ENCODE assay signal across 8 cellular contexts in the genomic region with DNA sequence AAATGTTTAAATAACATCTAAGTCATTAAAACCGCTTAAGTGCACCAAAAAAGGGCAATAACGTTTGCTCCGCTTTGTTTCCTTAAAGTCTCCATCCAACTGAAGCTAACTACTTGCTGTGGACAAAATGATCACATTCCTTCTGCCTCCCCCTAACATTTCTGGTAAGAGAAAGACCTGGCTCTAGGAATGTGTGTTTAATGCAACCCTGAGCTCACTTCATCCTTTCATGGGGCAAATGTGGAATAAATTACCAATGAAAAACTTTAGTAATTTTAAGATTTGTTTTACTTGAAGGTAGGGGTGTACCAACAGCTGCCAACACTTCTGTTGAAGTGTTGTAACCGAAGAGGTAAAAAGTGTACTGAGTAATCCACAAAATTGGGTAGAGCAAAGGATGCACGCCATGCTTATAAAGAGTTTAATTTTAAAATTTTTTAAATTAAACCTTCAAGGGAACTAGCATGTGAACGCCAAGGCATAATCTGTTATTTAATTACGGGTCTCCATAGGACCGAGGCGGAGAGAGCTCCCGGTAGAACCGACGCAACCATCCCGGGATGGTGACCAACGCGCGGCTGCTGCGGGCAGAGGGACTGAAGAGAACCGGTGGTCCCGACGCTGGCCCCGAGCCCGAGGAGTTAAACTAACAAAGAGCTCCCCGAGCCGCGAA. TPM values are rescaled to one million over a fixed set of nuclear protein-coding genes. Genes with fewer than 3 reads are reported as not detected.
DNase-seq lines count a peak whose midpoint lies in the region; ATAC-seq, FAIRE-seq and TF ChIP-seq lines count a peak whose summit lies in the region.

No MANE protein-coding gene starts in this region.

- H3K4me3 Mint-ChIP-seq in activated CD4-positive, alpha-beta T cell treated with anti-CD3 and anti-CD28 coated beads, Interleukin-2, amount 10 ng/mL, durations not matched to agents 7 days and 5 days: peak overlapping the region; percentile 85
- H3K4me3 Mint-ChIP-seq in chondrocyte (ENCODE audit: unreplicated experiment): peak overlapping the region; percentile 88

- POLR2A ChIA-PET in activated CD4-positive, alpha-beta T cell treated with anti-CD3 and anti-CD28 coated beads, Interleukin-2, amount 10 ng/mL, durations not matched to agents 7 days and 5 days (lab: Charles Lee): interaction anchor here (1.2 to 3.4 kb wide), 3 partner anchors 65 to 149 kb away, joined by 5 to 16 read pairs (median 13); partner anchors contain the start of genes GALM and SRSF7

- H3K36me3 Mint-ChIP-seq in activated CD4-positive, alpha-beta T cell treated with anti-CD3 and anti-CD28 coated beads, Interleukin-2, amount 10 ng/mL, durations not matched to agents 7 days and 5 days (ENCODE audit: low read depth): peaks cover 9% of the 10 kb centered on the region
- no peaks in the 10 kb centered on the region for H3K36me3 Mint-ChIP-seq in chondrocyte (ENCODE audit: low read depth)

- no peaks in the 10 kb centered on the region for H3K9me3 Mint-ChIP-seq in activated CD4-positive, alpha-beta T cell treated with anti-CD3 and anti-CD28 coated beads, Interleukin-2, amount 10 ng/mL, durations not matched to agents 7 days and 5 days
- H3K9me3 Mint-ChIP-seq in chondrocyte (ENCODE audit: low read depth): no peaks in the 10 kb centered on the region

- no peak for FAIRE-seq in frontal cortex (lab: Jason Lieb, UNC)

- peak overlapping the region; percentile 88 for H3K27ac Mint-ChIP-seq in activated CD4-positive, alpha-beta T cell treated with anti-CD3 and anti-CD28 coated beads, Interleukin-2, amount 10 ng/mL, durations not matched to agents 7 days and 5 days
- peak overlapping the region; percentile 98 for H3K27ac Mint-ChIP-seq in chondrocyte (ENCODE audit: unreplicated experiment)

- no peaks in the 10 kb centered on the region for H3K27me3 Mint-ChIP-seq in activated CD4-positive, alpha-beta T cell treated with anti-CD3 and anti-CD28 coated beads, Interleukin-2, amount 10 ng/mL, durations not matched to agents 7 days and 5 days
- no peaks in the 10 kb centered on the region for H3K27me3 Mint-ChIP-seq in chondrocyte (ENCODE audit: low read depth)

- no peak for DNase-seq in activated CD4-positive, alpha-beta T cell treated with anti-CD3 and anti-CD28 coated beads, Interleukin-2, amount 10 ng/mL, durations not matched to agents 7 days and 5 days
- no peak for DNase-seq in activated CD4-positive, alpha-beta T cell treated with anti-CD3 and anti-CD28 coated beads, Interleukin-2, amount 50 U/mL, for 1 hour
- DNase-seq in NCI-H2171 (lab: John Stamatoyannopoulos, UW): peak; percentile 29
- DNase-seq in chondrocyte (ENCODE audit: low spot score): no peak
- peak; percentile 35 for DNase-seq in midbrain (lab: John Stamatoyannopoulos, UW)
- DNase-seq in frontal cortex (ENCODE audit: low spot score in 2 of 2): no peak

- peaks cover 53% of the 10 kb centered on the region for H3K4me1 Mint-ChIP-seq in activated CD4-positive, alpha-beta T cell treated with anti-CD3 and anti-CD28 coated beads, Interleukin-2, amount 10 ng/mL, durations not matched to agents 7 days and 5 days
- peaks cover 46% of the 10 kb centered on the region for H3K4me1 Mint-ChIP-seq in chondrocyte (ENCODE audit: low read depth)

- TF ChIP-seq CTCF in chondrocyte (IDR thresholded peaks at IDR 0.05): no peak

- no peak for ATAC-seq in HG02610 (IDR thresholded peaks at IDR 0.05; ENCODE audit: unreplicated experiment)
- ATAC-seq in HG03457 (IDR thresholded peaks at IDR 0.05; ENCODE audit: unreplicated experiment): no peak

- CTCF ChIA-PET in activated CD4-positive, alpha-beta T cell treated with anti-CD3 and anti-CD28 coated beads, Interleukin-2, amount 10 ng/mL, durations not matched to agents 7 days and 5 days (lab: Charles Lee): interaction anchor here (0.7 to 6.0 kb wide), 19 partner anchors 11 to 183 kb away, joined by 3 to 61 read pairs (median 3); partner anchors contain the start of gene GALM

RNA-seq across cellular contexts. Expression of gene HNRNPLL, which starts 1.1 kb away (rescaled TPM):
- total RNA-seq in activated CD4-positive, alpha-beta T cell treated with anti-CD3 and anti-CD28 coated beads, Interleukin-2, amount 10 ng/mL, durations not matched to agents 7 days and 5 days: 10 to 100 TPM; 54.2 to 55.8 TPM
- total RNA-seq in chondrocyte: 41.8 to 55.7 TPM (median 45.2 TPM) in 3 replicates
- 77.9 TPM for total RNA-seq in frontal cortex

Comparison
In these comparisons a context has a peak if more than half of its experiments do, and no peak if none do; other contexts are left out.
1. DNase-seq: peak in NCI-H2171 (single experiment) and midbrain (single experiment); none in activated CD4-positive, alpha-beta T cell treated with anti-CD3 and anti-CD28 coated beads, Interleukin-2, amount 10 ng/mL, durations not matched to agents 7 days and 5 days (single experiment), activated CD4-positive, alpha-beta T cell treated with anti-CD3 and anti-CD28 coated beads, Interleukin-2, amount 50 U/mL, for 1 hour (single experiment), chondrocyte (single experiment) and frontal cortex (0 of 2).